In the genomic region with DNA sequence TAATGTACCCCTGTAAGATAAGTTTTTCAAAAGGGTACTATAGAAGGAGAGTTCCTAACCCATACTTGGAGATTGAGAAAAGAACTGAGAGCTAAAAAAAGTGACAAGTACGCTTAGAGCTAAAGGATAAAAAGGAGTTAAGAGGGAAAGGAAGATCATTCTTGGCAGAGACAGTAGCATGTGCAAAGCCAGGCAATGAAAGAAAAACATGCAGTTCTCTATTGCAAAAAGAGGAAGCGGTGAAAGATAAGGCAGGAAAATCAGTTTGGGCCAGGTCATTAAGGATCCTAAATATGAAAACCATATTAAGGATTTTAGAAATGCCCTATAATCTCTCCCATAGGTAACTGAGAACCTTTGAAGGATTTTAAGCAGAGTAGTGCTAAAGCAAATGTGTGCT, we compare ENCODE assay signal across 1 cellular context.
TF ChIP-seq lines count a peak whose summit lies in the region.

No MANE protein-coding gene starts in this region.

TF ChIP-seq in GM12878, 131 proteins besides CTCF, POLR2A, EP300 and RAD21:
- TF ChIP-seq CEBPB (IDR thresholded peaks at IDR 0.05; ENCODE audit: borderline replicate concordance in 1 of 2, low read depth in 2 of 2, low read length in 2 of 2) = no peak
- peak; percentile 62; the same call in 1 of the 2 replicates for TF ChIP-seq SPI1 (IDR thresholded peaks at IDR 0.05; ENCODE audit: borderline replicate concordance, insufficient read depth, low read depth, low read length)
TF ChIP-seq in GM12878: peak in this region for 1.
